Comparison of ENCODE assay signal across 21 cellular contexts in genomic region chr1:190178827-190179226, GRCh38.
DNase-seq lines count a peak whose midpoint lies in the region; ATAC-seq, FAIRE-seq and TF ChIP-seq lines count a peak whose summit lies in the region.
"Had no signal": no experiment of that assay in that cellular context is flagged by ENCODE, and none has a peak within 500 bp of the region (broad histone marks: within the 10 kb centered on the region; RNA-seq: fewer than 3 reads in every experiment).

No MANE protein-coding gene starts in this region.

- peaks cover 2% of the 10 kb centered on the region; the same call in 1 of the 2 replicates for H3K9me1 ChIP-seq in IMR-90 (ENCODE audit: insufficient read depth, low read length)

- ATAC-seq in A549 (no peak), IMR-90 (ENCODE audit: low read depth) (no peak)
- ATAC-seq in activated CD8-positive, alpha-beta T cell treated with anti-CD3 and anti-CD28 coated beads, Interleukin-2, amount 10 ng/mL, durations not matched to agents 7 days and 5 days, result no peak
- ATAC-seq: CD8-positive, alpha-beta T cell had no signal

- FAIRE-seq in A549 (lab: Jason Lieb, UNC), result no peak
- FAIRE-seq: A204.1, D721Med, GM12891, GM19239 had no signal

- POLR2A ChIA-PET in A549 (lab: Yijun Ruan, JAX), result no interaction called here
- POLR2A ChIA-PET in IMR-90 (lab: Charles Lee; ENCODE audit: unreplicated experiment), result no interaction called here
- POLR2A ChIA-PET in activated CD8-positive, alpha-beta T cell treated with anti-CD3 and anti-CD28 coated beads, Interleukin-2, amount 10 ng/mL, durations not matched to agents 7 days and 5 days (lab: Charles Lee), result no interaction called here

- no peaks in the 10 kb centered on the region for H3K27me3 Mint-ChIP-seq in activated CD8-positive, alpha-beta T cell treated with anti-CD3 and anti-CD28 coated beads, Interleukin-2, amount 10 ng/mL, durations not matched to agents 7 days and 5 days (ENCODE audit: low read depth)
- H3K27me3 Mint-ChIP-seq: B cell; CD4-positive, alpha-beta T cell had no signal

- no peaks in the 10 kb centered on the region for H3K27me3 ChIP-seq in IMR-90 (ENCODE audit: control insufficient read depth, insufficient read depth, low read length)
- no peaks in the 10 kb centered on the region for H3K27me3 ChIP-seq in hepatocyte
- H3K27me3 ChIP-seq: BLaER1 treated with 17β-estradiol and CSF1 and Interleukin-3, amounts not matched to agents 10 nM and 100 nM had no signal

- no peak overlapping the region for H4K8ac ChIP-seq in IMR-90 (ENCODE audit: low read depth in 2 of 2, low read length in 2 of 2)

- no peak overlapping the region for H2AK9ac ChIP-seq in IMR-90 (replicated peaks; ENCODE audit: low read depth, low read length, poor library complexity)

- in situ Hi-C loops in IMR-90 (cut with MboI; ENCODE audit: low sequenced_read_pairs), result no loop called here

- no TSS peak for BruUV-seq in IMR-90 (replicated peaks; lab: Mats Ljungman, UMichigan)

- H3K14ac ChIP-seq in IMR-90 (replicated peaks; ENCODE audit: low read depth, low read length), result no peak overlapping the region

- H3K4me1 ChIP-seq in A549 (peaks cover 9% of the 10 kb centered on the region; the same call in 2 of the 3 replicates), IMR-90 (ENCODE audit: control insufficient read depth, insufficient read depth, low read length) (peaks cover 2% of the 10 kb centered on the region; the same call in 1 of the 2 replicates), hepatocyte (ENCODE audit: insufficient read depth) (peaks cover 4% of the 10 kb centered on the region)
- H3K4me1 ChIP-seq: BLaER1 treated with 17β-estradiol and CSF1 and Interleukin-3, amounts not matched to agents 10 nM and 100 nM had no signal

- H4K91ac ChIP-seq in IMR-90 (ENCODE audit: insufficient read depth, low read depth, low read length), result no peak overlapping the region

- H2AFZ ChIP-seq in IMR-90 (replicated peaks; ENCODE audit: low read length, poor library complexity), result no peak overlapping the region
- no peak overlapping the region for H2AFZ ChIP-seq in hepatocyte

- H3K36me3 ChIP-seq in IMR-90 (ENCODE audit: control insufficient read depth, insufficient read depth, low read length) (no peaks in the 10 kb centered on the region), hepatocyte (replicated peaks; ENCODE audit: insufficient read depth, low read depth) (no peaks in the 10 kb centered on the region)
- H3K36me3 ChIP-seq: BLaER1 treated with 17β-estradiol and CSF1 and Interleukin-3, amounts not matched to agents 10 nM and 100 nM had no signal

- no peak for DNase-seq in A549 (ENCODE audit: low read depth in 1 of 2, low spot score in 1 of 2)
- DNase-seq in IMR-90, result no peak
- DNase-seq in hepatocyte (ENCODE audit: low spot score), result no peak
- no peak for DNase-seq in NCI-H1436 treated with DMSO at 0.1 percent for 48 hours (lab: John Stamatoyannopoulos, UW)
- no peak for DNase-seq in activated CD8-positive, alpha-beta T cell treated with anti-CD3 and anti-CD28 coated beads, Interleukin-2, amount 10 ng/mL, durations not matched to agents 7 days and 5 days
- DNase-seq in stimulated activated CD4-positive, alpha-beta T cell treated with anti-CD3 and anti-CD28 coated beads, Interleukin-4, amount 100 ng/mL, for 24 hours, result no peak
- DNase-seq: 8988T; AML-193; Caco-2; Calu3; CD4-positive, alpha-beta T cell; CD8-positive, alpha-beta T cell; DMS79 treated with DMSO at 0.1 percent for 48 hours; GF-D8 had no signal

- H3K27ac Mint-ChIP-seq in activated CD8-positive, alpha-beta T cell treated with anti-CD3 and anti-CD28 coated beads, Interleukin-2, amount 10 ng/mL, durations not matched to agents 7 days and 5 days, result no peak overlapping the region
- H3K27ac Mint-ChIP-seq: B cell; CD4-positive, alpha-beta T cell; CD8-positive, alpha-beta T cell had no signal

- no peak overlapping the region for H3K56ac ChIP-seq in IMR-90 (ENCODE audit: extremely low read depth, insufficient read depth, low read length)

- no peak overlapping the region for H3K4me3 Mint-ChIP-seq in activated CD8-positive, alpha-beta T cell treated with anti-CD3 and anti-CD28 coated beads, Interleukin-2, amount 10 ng/mL, durations not matched to agents 7 days and 5 days
- H3K4me3 Mint-ChIP-seq: B cell; CD4-positive, alpha-beta T cell; CD8-positive, alpha-beta T cell had no signal

- no peak overlapping the region for H2BK15ac ChIP-seq in IMR-90 (ENCODE audit: low read depth, low read length)

- H2AK5ac ChIP-seq in IMR-90 (ENCODE audit: low read depth, low read length), result no peak overlapping the region

- H3K4me2 ChIP-seq in A549, result no peak overlapping the region
- H3K4me2 ChIP-seq in IMR-90 (ENCODE audit: low read depth, low read length), result no peak overlapping the region
- H3K4me2 ChIP-seq in hepatocyte, result no peak overlapping the region
- H3K4me2 ChIP-seq: BLaER1 treated with 17β-estradiol and CSF1 and Interleukin-3, amounts not matched to agents 10 nM and 100 nM had no signal

- H3K79me1 ChIP-seq in IMR-90 (ENCODE audit: low read depth in 1 of 2, low read length in 2 of 2), result no peaks in the 10 kb centered on the region

- no peak overlapping the region for H3K9ac ChIP-seq in IMR-90 (ENCODE audit: low read depth, low read length)
- H3K9ac ChIP-seq: BLaER1 treated with 17β-estradiol and CSF1 and Interleukin-3, amounts not matched to agents 10 nM and 100 nM had no signal

- no peak for TF ChIP-seq EP300 in A549 (IDR thresholded peaks at IDR 0.05)

- no peak overlapping the region for H4K5ac ChIP-seq in IMR-90 (ENCODE audit: low read depth, low read length)

- no peak overlapping the region for H3K4me3 ChIP-seq in A549
- no peak overlapping the region for H3K4me3 ChIP-seq in IMR-90 (ENCODE audit: insufficient read depth, low read depth, low read length)
- no peak overlapping the region for H3K4me3 ChIP-seq in hepatocyte
- H3K4me3 ChIP-seq: BLaER1 treated with 17β-estradiol and CSF1 and Interleukin-3, amounts not matched to agents 10 nM and 100 nM had no signal

- TF ChIP-seq RAD21 in A549 (conservative IDR thresholded peaks at IDR 0.05 in 1 of 2, IDR thresholded peaks at IDR 0.05 in 1 of 2) (no peak), IMR-90 (IDR thresholded peaks at IDR 0.05; ENCODE audit: low read length) (no peak)

- peaks cover 9% of the 10 kb centered on the region for H3K9me3 Mint-ChIP-seq in activated CD8-positive, alpha-beta T cell treated with anti-CD3 and anti-CD28 coated beads, Interleukin-2, amount 10 ng/mL, durations not matched to agents 7 days and 5 days (ENCODE audit: insufficient read depth)

- WGBS in A549 (ENCODE audit: missing lambda C conversion rate), result 71% methylated on average over 2 of the region's 2 CpGs
- WGBS in IMR-90 (ENCODE audit: extremely low coverage in 2 of 2, insufficient read length in 1 of 2), 2 experiments, result no CpG with 5 or more reads among the region's 2 CpGs
- WGBS in hepatocyte (ENCODE audit: low lambda C conversion rate, missing lambda C conversion rate), result 87% methylated on average over 2 of the region's 2 CpGs

- H3K9me3 ChIP-seq in A549, result no peaks in the 10 kb centered on the region
- no peaks in the 10 kb centered on the region for H3K9me3 ChIP-seq in IMR-90 (ENCODE audit: control insufficient read depth, insufficient read depth, low read length)
- no peaks in the 10 kb centered on the region for H3K9me3 ChIP-seq in hepatocyte (ENCODE audit: low read depth)
- H3K9me3 ChIP-seq: BLaER1 treated with 17β-estradiol and CSF1 and Interleukin-3, amounts not matched to agents 10 nM and 100 nM; Caco-2 had no signal

- no peak for TF ChIP-seq POLR2A in A549 (IDR thresholded peaks at IDR 0.05; ENCODE audit: low read length)
- TF ChIP-seq POLR2A in IMR-90 (IDR thresholded peaks at IDR 0.05; ENCODE audit: low read depth, low read length), result no peak

- dilution Hi-C loops in IMR-90 (cut with HindIII; ENCODE audit: low sequenced_read_pairs, unreplicated experiment), result no loop called here

- no peak overlapping the region for H3K4ac ChIP-seq in IMR-90 (ENCODE audit: low read depth, low read length)

- intact Hi-C loops in IMR-90 (cut with micrococcal nuclease), result no loop called here

- no peaks in the 10 kb centered on the region for H3K4me1 Mint-ChIP-seq in activated CD8-positive, alpha-beta T cell treated with anti-CD3 and anti-CD28 coated beads, Interleukin-2, amount 10 ng/mL, durations not matched to agents 7 days and 5 days (ENCODE audit: low read depth)
- H3K4me1 Mint-ChIP-seq: B cell had no signal

- H3K18ac ChIP-seq in IMR-90 (ENCODE audit: low read depth, low read length), result no peak overlapping the region

- no peak overlapping the region for H2BK5ac ChIP-seq in IMR-90 (ENCODE audit: low read depth, low read length, poor library complexity, severe bottlenecking)

- H3K27ac ChIP-seq in A549 (no peak overlapping the region), IMR-90 (ENCODE audit: insufficient read depth, low read length) (no peak overlapping the region), hepatocyte (peak overlapping the region; percentile 3)
- H3K27ac ChIP-seq: BLaER1 treated with 17β-estradiol and CSF1 and Interleukin-3, amounts not matched to agents 10 nM and 100 nM; C4-2B had no signal

- no peaks in the 10 kb centered on the region for H3K36me3 Mint-ChIP-seq in activated CD8-positive, alpha-beta T cell treated with anti-CD3 and anti-CD28 coated beads, Interleukin-2, amount 10 ng/mL, durations not matched to agents 7 days and 5 days (ENCODE audit: low read depth)
- H3K36me3 Mint-ChIP-seq: CD8-positive, alpha-beta T cell had no signal

- H3K79me2 ChIP-seq in hepatocyte, result no peaks in the 10 kb centered on the region

- TF ChIP-seq CTCF in A549 (IDR thresholded peaks at IDR 0.05) (no peak), IMR-90 (conservative IDR thresholded peaks at IDR 0.05; ENCODE audit: low read depth, low read length) (no peak), hepatocyte (IDR thresholded peaks at IDR 0.05; ENCODE audit: poor library complexity) (no peak)

- no peaks in the 10 kb centered on the region for H3K9me2 ChIP-seq in hepatocyte (replicated peaks; ENCODE audit: insufficient read depth)

- CTCF ChIA-PET in A549 (lab: Yijun Ruan, JAX) (no interaction called here), IMR-90 (lab: Yijun Ruan, JAX) (no interaction called here)
- CTCF ChIA-PET in activated CD8-positive, alpha-beta T cell treated with anti-CD3 and anti-CD28 coated beads, Interleukin-2, amount 10 ng/mL, durations not matched to agents 7 days and 5 days (lab: Charles Lee), result no interaction called here

- H2BK20ac ChIP-seq in IMR-90 (ENCODE audit: low read depth, low read length), result no peak overlapping the region

- H4K20me1 ChIP-seq in IMR-90 (ENCODE audit: insufficient read depth, low read length) (no peaks in the 10 kb centered on the region), hepatocyte (ENCODE audit: insufficient read depth, poor library complexity, severe bottlenecking) (no peaks in the 10 kb centered on the region)
- H4K20me1 ChIP-seq: BLaER1 treated with 17β-estradiol and CSF1 and Interleukin-3, amounts not matched to agents 10 nM and 100 nM had no signal

- no peak overlapping the region for H2BK120ac ChIP-seq in IMR-90 (ENCODE audit: low read depth, low read length)

- no peak overlapping the region for H3K23ac ChIP-seq in IMR-90 (ENCODE audit: low read depth, low read length)

TF ChIP-seq in A549, 52 proteins besides CTCF, POLR2A, EP300 and RAD21:
- no peak for TF ChIP-seq NR3C1 (IDR thresholded peaks at IDR 0.05)
- TF ChIP-seq MAFK (IDR thresholded peaks at IDR 0.05; ENCODE audit: partially characterized antibody), result peak; percentile 70

TF ChIP-seq in IMR-90, 13 proteins besides CTCF, POLR2A, EP300 and RAD21 (continues in another document):
- peak; percentile 83 for TF ChIP-seq MAFK (IDR thresholded peaks at IDR 0.05; ENCODE audit: low read depth, low read length)
